In the genomic region with DNA sequence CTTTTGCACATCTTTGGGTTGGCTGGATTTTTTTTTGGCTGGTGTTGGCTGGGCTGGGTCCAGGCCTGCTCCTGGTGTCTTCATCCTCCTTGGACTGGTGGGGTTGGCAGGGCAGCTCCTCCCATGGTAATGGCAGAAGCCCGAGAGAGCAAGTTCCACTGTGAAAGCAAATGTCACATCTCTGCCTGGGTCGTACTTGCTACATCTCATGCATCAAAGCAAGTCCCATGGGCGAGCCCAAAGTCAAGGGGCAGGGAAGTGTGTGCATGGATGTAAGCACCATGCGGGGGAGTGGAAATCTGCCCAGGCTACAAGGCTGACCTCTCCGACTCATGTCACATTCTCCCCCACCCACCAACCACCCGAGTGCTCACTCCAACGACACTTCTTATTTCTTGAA, we compare ENCODE assay signal across 36 cellular contexts. TPM values are rescaled to one million over a fixed set of nuclear protein-coding genes. Genes with fewer than 3 reads are reported as not detected.
"Had no signal": no experiment of that assay in that cellular context is flagged by ENCODE, and none has a peak within 500 bp of the region (broad histone marks: within the 10 kb centered on the region; RNA-seq: fewer than 3 reads in every experiment).

No MANE protein-coding gene starts in this region.

- H3K27ac ChIP-seq: adrenal gland, body of pancreas, brain microvascular endothelial cell, breast epithelium, VCaP had no signal

- H3K4me1 ChIP-seq: adrenal gland, body of pancreas, breast epithelium had no signal

- H3K36me3 ChIP-seq: adrenal gland, brain microvascular endothelial cell, breast epithelium had no signal

- H3K27me3 ChIP-seq: adrenal gland, body of pancreas, breast epithelium had no signal

- ATAC-seq: activated CD8-positive, alpha-beta T cell treated with anti-CD3 and anti-CD28 coated beads for 36 hours; activated naive CD4-positive, alpha-beta T cell treated with anti-CD3 and anti-CD28 coated beads, Interleukin-2, amount 50 U/mL, for 72 hours; activated T-cell treated with anti-CD3 and anti-CD28 coated beads, Interleukin-2, amount 50 U/mL, for 4 hours; activated T-cell treated with anti-CD3 and anti-CD28 coated beads, Interleukin-2, amount 50 U/mL, for 72 hours; activated T-helper 17 cell treated with anti-CD3 and anti-CD28 coated beads, Interleukin-2, amount 50 U/mL, for 72 hours; body of pancreas had no signal

- H3K9me3 Mint-ChIP-seq: activated CD8-positive, alpha-beta T cell treated with anti-CD3 and anti-CD28 coated beads for 36 hours; activated T-helper 17 cell treated with anti-CD3 and anti-CD28 coated beads, Interleukin-2, amount 50 U/mL, for 72 hours had no signal

- H3K27ac Mint-ChIP-seq: activated B cell treated with CpG ODN at 0.5 μM for 24 hours; activated CD4-positive, alpha-beta memory T cell treated with anti-CD3 and anti-CD28 coated beads for 36 hours; activated CD4-positive, alpha-beta T cell treated with anti-CD3 and anti-CD28 coated beads, Interleukin-2, amount 10 ng/mL, durations not matched to agents 24 days and 14 days; activated CD8-positive, alpha-beta T cell treated with anti-CD3 and anti-CD28 coated beads for 36 hours; activated naive CD4-positive, alpha-beta T cell treated with anti-CD3 and anti-CD28 coated beads, Interleukin-2, amount 50 U/mL, for 72 hours; activated naive CD8-positive, alpha-beta T cell treated with anti-CD3 and anti-CD28 coated beads for 36 hours; activated T-cell treated with anti-CD3 and anti-CD28 coated beads, Interleukin-2, amount 50 U/mL, for 72 hours; activated T-helper 1 cell treated with anti-CD3 and anti-CD28 coated beads, Interleukin-12 subunit alpha, Interleukin-12 subunit beta, Interleukin-2, Interleukin-4 antibody, amounts not matched to agents 30 ng/mL and 10 ng/mL and 1 ng/mL, durations not matched to agents 14 hours and 24 hours and 36 hours; activated T-helper 17 cell treated with anti-CD3 and anti-CD28 coated beads, Interleukin-2, amount 50 U/mL, for 72 hours; T-helper 1 cell treated with Interleukin-12 subunit alpha and Interleukin-12 subunit beta and Interleukin-4 antibody, amounts not matched to agents 30 μg/mL and 1 μg/mL, for 36 hours; T-helper 2 cell treated with Interferon-gamma antibody and Interleukin-4, amounts not matched to agents 5 μg/mL and 100 μg/mL, for 36 hours had no signal

- H3K9me3 ChIP-seq: adrenal gland, body of pancreas had no signal

- DNase-seq: activated B cell treated with CpG ODN at 0.5 μM for 24 hours; activated CD4-positive, alpha-beta memory T cell treated with anti-CD3 and anti-CD28 coated beads for 36 hours; activated CD4-positive, alpha-beta T cell treated with anti-CD3 and anti-CD28 coated beads for 4 hours; activated CD4-positive, alpha-beta T cell treated with anti-CD3 and anti-CD28 coated beads, Interleukin-2, amount 10 ng/mL, durations not matched to agents 24 days and 14 days; activated CD4-positive, alpha-beta T cell treated with anti-CD3 and anti-CD28 coated beads, Interleukin-2, amount 50 U/mL, for 1 hour; activated CD4-positive, alpha-beta T cell treated with anti-CD3 and anti-CD28 coated beads, Interleukin-2, amount 50 U/mL, for 4 hours; activated CD4-positive, CD25-positive, alpha-beta regulatory T cell treated with anti-CD3 and anti-CD28 coated beads, Interleukin-2, amount 50 U/mL, for 72 hours; activated CD8-positive, alpha-beta memory T cell treated with anti-CD3 and anti-CD28 coated beads, Interleukin-2, amount 50 U/mL, for 4 hours; activated CD8-positive, alpha-beta T cell treated with anti-CD3 and anti-CD28 coated beads for 36 hours; activated effector memory CD4-positive, alpha-beta T cell treated with anti-CD3 and anti-CD28 coated beads, Interleukin-2, amount 50 U/mL, for 16 hours; activated gamma-delta T cell treated with Interleukin-2 at 50 U/mL for 16 hours; activated naive CD4-positive, alpha-beta T cell; activated naive CD4-positive, alpha-beta T cell treated with anti-CD3 and anti-CD28 coated beads, Interleukin-2, amount 50 U/mL, for 16 hours; activated naive CD8-positive, alpha-beta T cell treated with anti-CD3 and anti-CD28 coated beads for 36 hours; activated T-cell treated with anti-CD3 and anti-CD28 coated beads for 4 hours; activated T-cell treated with anti-CD3 and anti-CD28 coated beads, Interleukin-2, amount 50 U/mL, for 1 hour; activated T-cell treated with anti-CD3 and anti-CD28 coated beads, Interleukin-2, amount 50 U/mL, for 4 hours; activated T-cell treated with anti-CD3 and anti-CD28 coated beads, Interleukin-2, amount 50 U/mL, for 72 hours; adrenal gland; amniotic stem cell; aorta; body of pancreas; brain microvascular endothelial cell; central memory CD4-positive, alpha-beta T cell; T-helper 1 cell; T-helper 2 cell; T-helper 9 cell had no signal

- H3K4me3 Mint-ChIP-seq: activated B cell treated with CpG ODN at 0.5 μM for 24 hours; activated CD4-positive, alpha-beta memory T cell treated with anti-CD3 and anti-CD28 coated beads for 36 hours; activated CD4-positive, alpha-beta T cell treated with anti-CD3 and anti-CD28 coated beads, Interleukin-2, amount 10 ng/mL, durations not matched to agents 24 days and 14 days; activated CD8-positive, alpha-beta T cell treated with anti-CD3 and anti-CD28 coated beads for 36 hours; activated naive CD8-positive, alpha-beta T cell treated with anti-CD3 and anti-CD28 coated beads for 36 hours; activated T-cell treated with anti-CD3 and anti-CD28 coated beads, Interleukin-2, amount 50 U/mL, for 4 hours; activated T-cell treated with anti-CD3 and anti-CD28 coated beads, Interleukin-2, amount 50 U/mL, for 72 hours; activated T-helper 1 cell treated with anti-CD3 and anti-CD28 coated beads, Interleukin-12 subunit alpha, Interleukin-12 subunit beta, Interleukin-2, Interleukin-4 antibody, amounts not matched to agents 30 ng/mL and 10 ng/mL and 1 ng/mL, durations not matched to agents 14 hours and 24 hours and 36 hours; activated T-helper 17 cell treated with anti-CD3 and anti-CD28 coated beads, Interleukin-2, amount 50 U/mL, for 72 hours; T-helper 1 cell treated with Interleukin-12 subunit alpha and Interleukin-12 subunit beta and Interleukin-4 antibody, amounts not matched to agents 30 μg/mL and 1 μg/mL, for 36 hours; T-helper 2 cell treated with Interferon-gamma antibody and Interleukin-4, amounts not matched to agents 5 μg/mL and 100 μg/mL, for 36 hours had no signal

- H3K4me1 Mint-ChIP-seq: activated B cell treated with CpG ODN at 0.5 μM for 24 hours; activated CD4-positive, alpha-beta T cell treated with anti-CD3 and anti-CD28 coated beads, Interleukin-2, amount 10 ng/mL, durations not matched to agents 24 days and 14 days; activated naive CD8-positive, alpha-beta T cell treated with anti-CD3 and anti-CD28 coated beads for 36 hours; activated T-helper 17 cell treated with anti-CD3 and anti-CD28 coated beads, Interleukin-2, amount 50 U/mL, for 72 hours had no signal

- H3K4me3 ChIP-seq: adrenal gland, body of pancreas, breast epithelium had no signal

- H3K36me3 Mint-ChIP-seq: activated CD4-positive, alpha-beta memory T cell treated with anti-CD3 and anti-CD28 coated beads for 36 hours; activated naive CD4-positive, alpha-beta T cell treated with anti-CD3 and anti-CD28 coated beads, Interleukin-2, amount 50 U/mL, for 72 hours; activated naive CD8-positive, alpha-beta T cell treated with anti-CD3 and anti-CD28 coated beads for 36 hours had no signal

RNA-seq across cellular contexts. Expression of a gene that starts 26.7 kb away (rescaled TPM):
- total RNA-seq: activated B cell treated with CpG ODN at 0.5 μM for 24 hours; activated CD4-positive, alpha-beta memory T cell treated with anti-CD3 and anti-CD28 coated beads for 36 hours; activated CD4-positive, alpha-beta T cell treated with anti-CD3 and anti-CD28 coated beads, Interleukin-2, amount 10 ng/mL, durations not matched to agents 24 days and 14 days; activated CD8-positive, alpha-beta memory T cell treated with anti-CD3 and anti-CD28 coated beads for 36 hours; activated T-cell treated with anti-CD3 and anti-CD28 coated beads, Interleukin-2, amount 50 U/mL, for 4 hours; activated T-helper 1 cell treated with anti-CD3 and anti-CD28 coated beads, Interleukin-12 subunit alpha, Interleukin-12 subunit beta, Interleukin-2, Interleukin-4 antibody, amounts not matched to agents 30 ng/mL and 10 ng/mL and 1 ng/mL, durations not matched to agents 14 hours and 24 hours and 36 hours; activated T-helper 17 cell treated with anti-CD3 and anti-CD28 coated beads, Interleukin-2, amount 50 U/mL, for 72 hours; adrenal gland; aorta; body of pancreas; cerebellum had no signal
